ENCODE assay signal across 1 cellular context in the genomic region with DNA sequence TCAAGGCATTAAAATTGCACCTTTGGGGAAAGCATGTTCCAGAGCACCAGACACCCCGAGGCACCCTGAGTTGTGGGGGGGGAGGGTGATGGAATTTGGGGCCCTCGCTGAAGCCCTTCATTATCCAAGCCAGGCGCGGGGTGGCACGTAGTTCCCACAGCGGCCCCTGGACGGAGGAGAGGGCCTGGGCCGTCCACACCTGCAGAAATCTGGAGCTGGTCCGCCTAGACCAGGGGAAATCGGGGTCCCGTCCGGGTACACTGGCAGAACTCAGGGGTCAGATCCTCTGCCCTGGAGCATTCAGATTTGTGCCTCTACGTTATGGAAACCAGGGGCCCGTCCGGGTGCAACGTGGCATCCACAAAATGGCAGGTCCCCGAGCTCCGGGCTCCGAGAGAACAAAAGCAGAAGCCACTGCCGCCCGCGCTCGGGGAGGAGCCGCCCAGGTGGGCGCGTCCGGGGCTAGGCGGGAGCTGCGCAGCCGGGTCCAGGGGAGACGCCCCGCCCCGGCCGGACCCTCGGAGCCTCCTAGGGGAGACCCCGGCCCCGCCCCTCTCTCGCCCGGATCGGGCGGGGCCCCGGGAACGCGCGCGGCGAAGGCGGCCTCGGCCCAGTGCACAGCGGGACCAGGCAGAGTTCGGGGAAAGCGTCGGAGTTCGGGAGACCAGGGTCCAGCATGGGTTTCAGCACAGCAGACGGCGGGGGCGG.
A peak's percentile ranks its signal among the peaks of the same experiment; 100 is the strongest.
TF ChIP-seq lines count a peak whose summit lies in the region.

A gene with protein sequence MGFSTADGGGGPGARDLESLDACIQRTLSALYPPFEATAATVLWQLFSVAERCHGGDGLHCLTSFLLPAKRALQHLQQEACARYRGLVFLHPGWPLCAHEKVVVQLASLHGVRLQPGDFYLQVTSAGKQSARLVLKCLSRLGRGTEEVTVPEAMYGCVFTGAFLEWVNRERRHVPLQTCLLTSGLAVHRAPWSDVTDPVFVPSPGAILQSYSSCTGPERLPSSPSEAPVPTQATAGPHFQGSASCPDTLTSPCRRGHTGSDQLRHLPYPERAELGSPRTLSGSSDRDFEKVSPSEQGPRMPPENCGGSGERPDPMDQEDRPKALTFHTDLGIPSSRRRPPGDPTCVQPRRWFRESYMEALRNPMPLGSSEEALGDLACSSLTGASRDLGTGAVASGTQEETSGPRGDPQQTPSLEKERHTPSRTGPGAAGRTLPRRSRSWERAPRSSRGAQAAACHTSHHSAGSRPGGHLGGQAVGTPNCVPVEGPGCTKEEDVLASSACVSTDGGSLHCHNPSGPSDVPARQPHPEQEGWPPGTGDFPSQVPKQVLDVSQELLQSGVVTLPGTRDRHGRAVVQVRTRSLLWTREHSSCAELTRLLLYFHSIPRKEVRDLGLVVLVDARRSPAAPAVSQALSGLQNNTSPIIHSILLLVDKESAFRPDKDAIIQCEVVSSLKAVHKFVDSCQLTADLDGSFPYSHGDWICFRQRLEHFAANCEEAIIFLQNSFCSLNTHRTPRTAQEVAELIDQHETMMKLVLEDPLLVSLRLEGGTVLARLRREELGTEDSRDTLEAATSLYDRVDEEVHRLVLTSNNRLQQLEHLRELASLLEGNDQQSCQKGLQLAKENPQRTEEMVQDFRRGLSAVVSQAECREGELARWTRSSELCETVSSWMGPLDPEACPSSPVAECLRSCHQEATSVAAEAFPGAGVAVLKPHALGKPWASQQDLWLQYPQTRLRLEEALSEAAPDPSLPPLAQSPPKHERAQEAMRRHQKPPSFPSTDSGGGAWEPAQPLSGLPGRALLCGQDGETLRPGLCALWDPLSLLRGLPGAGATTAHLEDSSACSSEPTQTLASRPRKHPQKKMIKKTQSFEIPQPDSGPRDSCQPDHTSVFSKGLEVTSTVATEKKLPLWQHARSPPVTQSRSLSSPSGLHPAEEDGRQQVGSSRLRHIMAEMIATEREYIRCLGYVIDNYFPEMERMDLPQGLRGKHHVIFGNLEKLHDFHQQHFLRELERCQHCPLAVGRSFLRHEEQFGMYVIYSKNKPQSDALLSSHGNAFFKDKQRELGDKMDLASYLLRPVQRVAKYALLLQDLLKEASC (N-terminal part only) (plus strand): TSS at position 613 of the 708 bp plus-strand sequence. CDS start 64 bp downstream, at position 677.

TF ChIP-seq in H1, 55 proteins besides CTCF, POLR2A, EP300 and RAD21 (continued from another document):
- TF ChIP-seq, protein P1, sequence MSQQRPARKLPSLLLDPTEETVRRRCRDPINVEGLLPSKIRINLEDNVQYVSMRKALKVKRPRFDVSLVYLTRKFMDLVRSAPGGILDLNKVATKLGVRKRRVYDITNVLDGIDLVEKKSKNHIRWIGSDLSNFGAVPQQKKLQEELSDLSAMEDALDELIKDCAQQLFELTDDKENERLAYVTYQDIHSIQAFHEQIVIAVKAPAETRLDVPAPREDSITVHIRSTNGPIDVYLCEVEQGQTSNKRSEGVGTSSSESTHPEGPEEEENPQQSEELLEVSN (IDR thresholded peaks at IDR 0.05): peak; percentile 40; the same call in 1 of the 2 replicates
- TF ChIP-seq TBP (IDR thresholded peaks at IDR 0.05; ENCODE audit: low read depth, low read length) (peak; percentile 48; the same call in 1 of the 2 replicates), CBX5 (IDR thresholded peaks at IDR 0.05; ENCODE audit: low read depth, low read length) (no peak), SRF (IDR thresholded peaks at IDR 0.05; ENCODE audit: low read depth, low read length) (no peak), SP4 (IDR thresholded peaks at IDR 0.05; ENCODE audit: low read length) (no peak), EGR1 (IDR thresholded peaks at IDR 0.05; ENCODE audit: borderline replicate concordance, low read depth, low read length) (no peak), POLR2AphosphoS5 (IDR thresholded peaks at IDR 0.05; ENCODE audit: low read depth, low read length) (peak; percentile 52; the same call in 1 of the 2 replicates), ASH2L (IDR thresholded peaks at IDR 0.05; ENCODE audit: low read length) (no peak), CTBP2 (IDR thresholded peaks at IDR 0.05; ENCODE audit: borderline replicate concordance, insufficient read depth, insufficient read length, low read length) (no peak), ZNF274 (IDR thresholded peaks at IDR 0.05; ENCODE audit: borderline replicate concordance, extremely low read depth, low read length) (no peak), BACH1 (IDR thresholded peaks at IDR 0.05; ENCODE audit: low read length) (no peak), FOSL1 (IDR thresholded peaks at IDR 0.05; ENCODE audit: insufficient read depth, low read depth, low read length) (no peak), BCL11A (IDR thresholded peaks at IDR 0.05; ENCODE audit: low read depth in 2 of 2, low read length in 2 of 2) (no peak)
